Comparison of ENCODE assay signal across 1 cellular context in the genomic region with DNA sequence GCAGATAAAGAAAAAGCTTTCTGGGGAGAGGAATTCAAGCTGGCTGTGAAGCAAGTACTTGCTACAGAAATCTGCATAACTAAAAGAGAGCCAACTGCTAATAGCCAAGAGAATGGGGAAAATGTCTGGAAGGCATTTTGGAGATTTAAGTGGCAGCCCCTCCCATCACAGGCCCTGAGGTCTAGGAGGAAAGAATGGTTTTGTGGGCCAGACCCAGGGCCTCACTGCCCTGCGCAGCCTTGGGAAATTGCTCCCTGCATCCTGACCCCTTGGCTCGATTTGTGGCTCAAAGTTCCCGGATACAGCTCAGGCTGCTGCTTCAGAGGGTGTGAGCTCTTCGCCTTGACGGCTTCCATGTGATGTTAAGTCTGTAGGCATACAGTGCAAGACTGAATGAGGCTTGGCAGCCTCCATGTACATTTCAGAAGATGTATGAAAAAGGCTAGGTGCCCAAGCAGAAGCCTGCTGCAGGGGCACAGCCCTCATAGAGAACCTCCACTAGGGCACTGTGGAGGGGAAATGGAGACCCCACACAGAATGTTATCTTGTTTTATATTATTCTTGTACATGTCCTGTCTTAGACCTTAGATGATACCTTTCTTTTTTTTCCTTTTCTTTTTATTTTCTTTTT.
TF ChIP-seq lines count a peak whose summit lies in the region.

No MANE protein-coding gene starts in this region.

TF ChIP-seq in GM23338, 12 proteins besides CTCF, POLR2A, EP300 and RAD21:
- no peak for TF ChIP-seq EZH2phosphoT487 (IDR thresholded peaks at IDR 0.05; ENCODE audit: unreplicated experiment)
- no peak for TF ChIP-seq ZNF331 (CRISPR knock-in tag; IDR thresholded peaks at IDR 0.05; ENCODE audit: low read depth)
- TF ChIP-seq EZH2 (IDR thresholded peaks at IDR 0.05; ENCODE audit: low read depth, unreplicated experiment): no peak
- TF ChIP-seq STAT1 (IDR thresholded peaks at IDR 0.05; ENCODE audit: unreplicated experiment): no peak
- TF ChIP-seq, protein P1, sequence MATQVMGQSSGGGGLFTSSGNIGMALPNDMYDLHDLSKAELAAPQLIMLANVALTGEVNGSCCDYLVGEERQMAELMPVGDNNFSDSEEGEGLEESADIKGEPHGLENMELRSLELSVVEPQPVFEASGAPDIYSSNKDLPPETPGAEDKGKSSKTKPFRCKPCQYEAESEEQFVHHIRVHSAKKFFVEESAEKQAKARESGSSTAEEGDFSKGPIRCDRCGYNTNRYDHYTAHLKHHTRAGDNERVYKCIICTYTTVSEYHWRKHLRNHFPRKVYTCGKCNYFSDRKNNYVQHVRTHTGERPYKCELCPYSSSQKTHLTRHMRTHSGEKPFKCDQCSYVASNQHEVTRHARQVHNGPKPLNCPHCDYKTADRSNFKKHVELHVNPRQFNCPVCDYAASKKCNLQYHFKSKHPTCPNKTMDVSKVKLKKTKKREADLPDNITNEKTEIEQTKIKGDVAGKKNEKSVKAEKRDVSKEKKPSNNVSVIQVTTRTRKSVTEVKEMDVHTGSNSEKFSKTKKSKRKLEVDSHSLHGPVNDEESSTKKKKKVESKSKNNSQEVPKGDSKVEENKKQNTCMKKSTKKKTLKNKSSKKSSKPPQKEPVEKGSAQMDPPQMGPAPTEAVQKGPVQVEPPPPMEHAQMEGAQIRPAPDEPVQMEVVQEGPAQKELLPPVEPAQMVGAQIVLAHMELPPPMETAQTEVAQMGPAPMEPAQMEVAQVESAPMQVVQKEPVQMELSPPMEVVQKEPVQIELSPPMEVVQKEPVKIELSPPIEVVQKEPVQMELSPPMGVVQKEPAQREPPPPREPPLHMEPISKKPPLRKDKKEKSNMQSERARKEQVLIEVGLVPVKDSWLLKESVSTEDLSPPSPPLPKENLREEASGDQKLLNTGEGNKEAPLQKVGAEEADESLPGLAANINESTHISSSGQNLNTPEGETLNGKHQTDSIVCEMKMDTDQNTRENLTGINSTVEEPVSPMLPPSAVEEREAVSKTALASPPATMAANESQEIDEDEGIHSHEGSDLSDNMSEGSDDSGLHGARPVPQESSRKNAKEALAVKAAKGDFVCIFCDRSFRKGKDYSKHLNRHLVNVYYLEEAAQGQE (IDR thresholded peaks at IDR 0.05; ENCODE audit: unreplicated experiment): no peak
- no peak for TF ChIP-seq POLR2AphosphoS5 (IDR thresholded peaks at IDR 0.05; ENCODE audit: low read depth)
- no peak for TF ChIP-seq ZNF114 (CRISPR knock-in tag; IDR thresholded peaks at IDR 0.05)
- TF ChIP-seq CREB1 (CRISPR knock-in tag; IDR thresholded peaks at IDR 0.05; ENCODE audit: low read depth): no peak
- TF ChIP-seq, protein P2, sequence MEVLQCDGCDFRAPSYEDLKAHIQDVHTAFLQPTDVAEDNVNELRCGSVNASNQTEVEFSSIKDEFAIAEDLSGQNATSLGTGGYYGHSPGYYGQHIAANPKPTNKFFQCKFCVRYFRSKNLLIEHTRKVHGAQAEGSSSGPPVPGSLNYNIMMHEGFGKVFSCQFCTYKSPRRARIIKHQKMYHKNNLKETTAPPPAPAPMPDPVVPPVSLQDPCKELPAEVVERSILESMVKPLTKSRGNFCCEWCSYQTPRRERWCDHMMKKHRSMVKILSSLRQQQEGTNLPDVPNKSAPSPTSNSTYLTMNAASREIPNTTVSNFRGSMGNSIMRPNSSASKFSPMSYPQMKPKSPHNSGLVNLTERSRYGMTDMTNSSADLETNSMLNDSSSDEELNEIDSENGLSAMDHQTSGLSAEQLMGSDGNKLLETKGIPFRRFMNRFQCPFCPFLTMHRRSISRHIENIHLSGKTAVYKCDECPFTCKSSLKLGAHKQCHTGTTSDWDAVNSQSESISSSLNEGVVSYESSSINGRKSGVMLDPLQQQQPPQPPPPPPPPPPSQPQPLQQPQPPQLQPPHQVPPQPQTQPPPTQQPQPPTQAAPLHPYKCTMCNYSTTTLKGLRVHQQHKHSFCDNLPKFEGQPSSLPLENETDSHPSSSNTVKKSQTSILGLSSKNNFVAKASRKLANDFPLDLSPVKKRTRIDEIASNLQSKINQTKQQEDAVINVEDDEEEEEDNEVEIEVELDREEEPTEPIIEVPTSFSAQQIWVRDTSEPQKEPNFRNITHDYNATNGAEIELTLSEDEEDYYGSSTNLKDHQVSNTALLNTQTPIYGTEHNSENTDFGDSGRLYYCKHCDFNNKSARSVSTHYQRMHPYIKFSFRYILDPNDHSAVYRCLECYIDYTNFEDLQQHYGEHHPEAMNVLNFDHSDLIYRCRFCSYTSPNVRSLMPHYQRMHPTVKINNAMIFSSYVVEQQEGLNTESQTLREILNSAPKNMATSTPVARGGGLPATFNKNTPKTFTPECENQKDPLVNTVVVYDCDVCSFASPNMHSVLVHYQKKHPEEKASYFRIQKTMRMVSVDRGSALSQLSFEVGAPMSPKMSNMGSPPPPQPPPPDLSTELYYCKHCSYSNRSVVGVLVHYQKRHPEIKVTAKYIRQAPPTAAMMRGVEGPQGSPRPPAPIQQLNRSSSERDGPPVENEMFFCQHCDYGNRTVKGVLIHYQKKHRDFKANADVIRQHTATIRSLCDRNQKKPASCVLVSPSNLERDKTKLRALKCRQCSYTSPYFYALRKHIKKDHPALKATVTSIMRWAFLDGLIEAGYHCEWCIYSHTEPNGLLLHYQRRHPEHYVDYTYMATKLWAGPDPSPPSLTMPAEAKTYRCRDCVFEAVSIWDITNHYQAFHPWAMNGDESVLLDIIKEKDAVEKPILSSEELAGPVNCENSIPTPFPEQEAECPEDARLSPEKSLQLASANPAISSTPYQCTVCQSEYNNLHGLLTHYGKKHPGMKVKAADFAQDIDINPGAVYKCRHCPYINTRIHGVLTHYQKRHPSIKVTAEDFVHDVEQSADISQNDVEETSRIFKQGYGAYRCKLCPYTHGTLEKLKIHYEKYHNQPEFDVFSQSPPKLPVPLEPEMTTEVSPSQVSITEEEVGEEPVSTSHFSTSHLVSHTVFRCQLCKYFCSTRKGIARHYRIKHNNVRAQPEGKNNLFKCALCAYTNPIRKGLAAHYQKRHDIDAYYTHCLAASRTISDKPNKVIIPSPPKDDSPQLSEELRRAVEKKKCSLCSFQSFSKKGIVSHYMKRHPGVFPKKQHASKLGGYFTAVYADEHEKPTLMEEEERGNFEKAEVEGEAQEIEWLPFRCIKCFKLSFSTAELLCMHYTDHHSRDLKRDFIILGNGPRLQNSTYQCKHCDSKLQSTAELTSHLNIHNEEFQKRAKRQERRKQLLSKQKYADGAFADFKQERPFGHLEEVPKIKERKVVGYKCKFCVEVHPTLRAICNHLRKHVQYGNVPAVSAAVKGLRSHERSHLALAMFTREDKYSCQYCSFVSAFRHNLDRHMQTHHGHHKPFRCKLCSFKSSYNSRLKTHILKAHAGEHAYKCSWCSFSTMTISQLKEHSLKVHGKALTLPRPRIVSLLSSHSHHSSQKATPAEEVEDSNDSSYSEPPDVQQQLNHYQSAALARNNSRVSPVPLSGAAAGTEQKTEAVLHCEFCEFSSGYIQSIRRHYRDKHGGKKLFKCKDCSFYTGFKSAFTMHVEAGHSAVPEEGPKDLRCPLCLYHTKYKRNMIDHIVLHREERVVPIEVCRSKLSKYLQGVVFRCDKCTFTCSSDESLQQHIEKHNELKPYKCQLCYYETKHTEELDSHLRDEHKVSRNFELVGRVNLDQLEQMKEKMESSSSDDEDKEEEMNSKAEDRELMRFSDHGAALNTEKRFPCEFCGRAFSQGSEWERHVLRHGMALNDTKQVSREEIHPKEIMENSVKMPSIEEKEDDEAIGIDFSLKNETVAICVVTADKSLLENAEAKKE (CRISPR knock-in tag; IDR thresholded peaks at IDR 0.05): no peak
- TF ChIP-seq, protein P3, sequence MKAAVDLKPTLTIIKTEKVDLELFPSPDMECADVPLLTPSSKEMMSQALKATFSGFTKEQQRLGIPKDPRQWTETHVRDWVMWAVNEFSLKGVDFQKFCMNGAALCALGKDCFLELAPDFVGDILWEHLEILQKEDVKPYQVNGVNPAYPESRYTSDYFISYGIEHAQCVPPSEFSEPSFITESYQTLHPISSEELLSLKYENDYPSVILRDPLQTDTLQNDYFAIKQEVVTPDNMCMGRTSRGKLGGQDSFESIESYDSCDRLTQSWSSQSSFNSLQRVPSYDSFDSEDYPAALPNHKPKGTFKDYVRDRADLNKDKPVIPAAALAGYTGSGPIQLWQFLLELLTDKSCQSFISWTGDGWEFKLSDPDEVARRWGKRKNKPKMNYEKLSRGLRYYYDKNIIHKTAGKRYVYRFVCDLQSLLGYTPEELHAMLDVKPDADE (IDR thresholded peaks at IDR 0.05): no peak
- no peak for TF ChIP-seq NANOG (IDR thresholded peaks at IDR 0.05; ENCODE audit: borderline replicate concordance)
- no peak for TF ChIP-seq JUNB (IDR thresholded peaks at IDR 0.05; ENCODE audit: unreplicated experiment)
TF ChIP-seq in GM23338: peak in this region for 0.
